In the genomic region with DNA sequence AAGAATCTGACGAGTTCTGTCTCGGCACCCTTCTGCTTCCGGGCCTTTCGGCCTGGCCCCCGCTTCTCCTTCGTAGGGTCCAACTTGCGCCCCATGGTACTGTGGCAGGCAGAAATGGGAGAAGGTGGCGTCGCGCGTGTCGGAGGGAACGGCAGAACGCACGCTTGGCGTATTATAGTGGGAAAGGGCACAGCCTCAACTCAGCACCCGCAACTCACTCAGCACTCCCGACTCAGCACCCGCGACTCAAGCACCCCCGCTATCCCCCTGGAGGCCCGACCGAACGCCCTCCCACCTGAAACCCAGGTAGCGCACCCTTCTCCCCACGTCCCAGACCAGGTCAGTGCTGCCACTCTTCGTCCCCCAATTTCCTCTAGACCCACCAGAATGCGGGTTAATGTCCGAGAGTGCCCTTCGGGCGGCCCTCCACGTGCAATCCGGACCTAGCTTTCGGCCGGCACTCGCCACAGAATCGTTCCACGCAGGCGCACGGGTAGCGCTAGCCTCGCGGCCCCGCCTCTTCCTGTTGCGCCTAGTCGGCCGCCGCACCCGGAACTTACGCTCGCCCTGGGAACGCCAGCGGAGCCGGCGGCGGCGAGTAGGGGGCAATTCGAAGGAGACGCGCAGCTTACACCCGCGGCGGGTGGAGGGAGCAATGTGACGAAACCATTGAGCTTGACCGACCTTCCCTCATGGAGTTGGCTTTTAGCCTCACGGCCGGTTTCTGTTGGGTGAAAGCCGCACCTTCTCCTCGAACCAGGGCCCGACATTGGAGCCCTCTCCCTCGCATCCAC, we compare ENCODE assay signal across 8 cellular contexts. TPM values are rescaled to one million over a fixed set of nuclear protein-coding genes. Genes with fewer than 3 reads are reported as not detected.
DNase-seq lines count a peak whose midpoint lies in the region; ATAC-seq, FAIRE-seq and TF ChIP-seq lines count a peak whose summit lies in the region.

A gene (minus strand): TSS at position 468 of the 794 bp plus-strand sequence. CDS start 373 bp downstream, at position 95.

- peaks cover 4% of the 10 kb centered on the region for H3K27me3 Mint-ChIP-seq in activated naive CD8-positive, alpha-beta T cell treated with anti-CD3 and anti-CD28 coated beads for 36 hours

- peak in 1 of 2 donors; percentile 75 for TF ChIP-seq POLR2A in thyroid gland (IDR thresholded peaks at IDR 0.05)

- peak within 1 kb of the TSS; percentile 53 to 74 (median 67) for H3K27ac ChIP-seq in pancreas
- H3K27ac ChIP-seq in thyroid gland: peak within 1 kb of the TSS; percentile 57 to 86 (median 72)

- no peaks in the 10 kb centered on the region for H3K9me3 ChIP-seq in pancreas
- H3K9me3 ChIP-seq in thyroid gland: no peaks in the 10 kb centered on the region

- H3K36me3 Mint-ChIP-seq in activated naive CD8-positive, alpha-beta T cell treated with anti-CD3 and anti-CD28 coated beads for 36 hours: peaks cover 53% of the 10 kb centered on the region

- H3K4me3 Mint-ChIP-seq in activated naive CD8-positive, alpha-beta T cell treated with anti-CD3 and anti-CD28 coated beads for 36 hours: peak within 1 kb of the TSS; percentile 100

- ATAC-seq in HG02610 (IDR thresholded peaks at IDR 0.05; ENCODE audit: unreplicated experiment): peak; percentile 86
- peak; percentile 96 for ATAC-seq in Right ventricle myocardium inferior
- peak; percentile 96 to 98 (median 97) for ATAC-seq in pancreas

- DNase-seq in GM06990 (ENCODE audit: extremely low read depth, insufficient read length) (peak; percentile 90), NCI-H1417 (lab: John Stamatoyannopoulos, UW) (peak; percentile 92 to 95 (median 93)), SW 1271 (lab: John Stamatoyannopoulos, UW) (peak; percentile 84 to 92), Right ventricle myocardium inferior (ENCODE audit: missing footprints) (peak; percentile 97), pancreas (peak; percentile 87 to 96 (median 90)), thyroid gland (peak; percentile 91 to 92)
- DNase-seq in activated naive CD8-positive, alpha-beta T cell treated with anti-CD3 and anti-CD28 coated beads for 36 hours: peak; percentile 91

- H3K4me3 ChIP-seq in GM06990 (replicated peaks; ENCODE audit: low read depth, low read length) (peak within 1 kb of the TSS; percentile 93), pancreas (peak within 1 kb of the TSS; percentile 47 to 75 (median 60)), thyroid gland (replicated peaks in 1 of 3) (peak within 1 kb of the TSS; percentile 19 to 76 (median 38))

- no peak for FAIRE-seq in pancreas (lab: Jason Lieb, UNC)

- peaks cover 51% of the 10 kb centered on the region for H3K4me1 Mint-ChIP-seq in activated naive CD8-positive, alpha-beta T cell treated with anti-CD3 and anti-CD28 coated beads for 36 hours

- WGBS in pancreas, 2 donors: 0 to 1% methylated on average over 69 to 71 of the region's 71 CpGs
- 1% methylated on average over 13 to 34 of the region's 71 CpGs for WGBS in thyroid gland, 2 donors

- peaks cover 0 to 14% (median 5%) of the 10 kb centered on the region in 3 donors for H3K4me1 ChIP-seq in pancreas
- peaks cover 10 to 15% of the 10 kb centered on the region in 2 donors for H3K4me1 ChIP-seq in thyroid gland

- no peaks in the 10 kb centered on the region for H3K9me3 Mint-ChIP-seq in activated naive CD8-positive, alpha-beta T cell treated with anti-CD3 and anti-CD28 coated beads for 36 hours

- H3K36me3 ChIP-seq in GM06990 (ENCODE audit: control insufficient read depth, insufficient read depth, low read length) (peaks cover 28% of the 10 kb centered on the region), pancreas (peaks cover 6 to 32% (median 23%) of the 10 kb centered on the region in 3 donors), thyroid gland (peaks cover 35 to 43% of the 10 kb centered on the region in 2 donors)

- TF ChIP-seq CTCF in GM06990 (IDR thresholded peaks at IDR 0.05; ENCODE audit: insufficient read depth, low read length, poor library complexity, severe bottlenecking) (no peak), pancreas (IDR thresholded peaks at IDR 0.05) (no peak), thyroid gland (IDR thresholded peaks at IDR 0.05) (no peak)

- intact Hi-C loops in Right ventricle myocardium inferior (cut with DNase I): loop anchor here (5.0 kb wide), 1 partner anchor 39 kb away; a partner anchor contains a TSS
- intact Hi-C loops in pancreas (cut with DNase I): no loop called here
- intact Hi-C loops in thyroid gland (cut with DNase I): loop anchor here (5.0 kb wide), 1 partner anchor 34 kb away; no protein-coding TSS in a partner anchor

- peak within 1 kb of the TSS; percentile 99 for H3K27ac Mint-ChIP-seq in activated naive CD8-positive, alpha-beta T cell treated with anti-CD3 and anti-CD28 coated beads for 36 hours

- H3K27me3 ChIP-seq in GM06990 (replicated peaks; ENCODE audit: control insufficient read depth, insufficient read depth, low read length): no peaks in the 10 kb centered on the region
- no peaks in the 10 kb centered on the region for H3K27me3 ChIP-seq in pancreas
- H3K27me3 ChIP-seq in thyroid gland: no peaks in the 10 kb centered on the region

RNA-seq across cellular contexts. Expression of the gene that starts here (rescaled TPM):
- total RNA-seq in activated naive CD8-positive, alpha-beta T cell treated with anti-CD3 and anti-CD28 coated beads for 36 hours: 100 to 1,000 TPM; 151 to 153 TPM
- total RNA-seq in Right ventricle myocardium inferior (16.2 TPM), pancreas (10 to 100 TPM in 4 of 6 donors, 1 to 10 TPM in 2; 9.1 to 17.7 (median 15.1) TPM), thyroid gland (10 to 100 TPM; 23.0 to 50.8 (median 35.6) TPM)
- 10 to 100 TPM; 32.2 to 41.3 TPM for polyA plus RNA-seq in pancreas

Comparison
In these comparisons a context has a peak if more than half of its experiments do, and no peak if none do; other contexts are left out.
1. Peak in every context shown above with its lines: DNase-seq, ATAC-seq, H3K4me3 ChIP-seq and H3K27ac ChIP-seq.
2. H3K4me3 ChIP-seq: peak in every context shown above with its lines; median percentile 93 in GM06990; 60 in pancreas; 38 in thyroid gland.
3. intact Hi-C loops: an anchor here in Right ventricle myocardium inferior (5.0 kb wide) and thyroid gland (5.0 kb wide); none called in pancreas.